ENCODE assay signal across 16 cellular contexts in genomic region chrX:12843061-12843667, GRCh38. TPM values are rescaled to one million over a fixed set of nuclear protein-coding genes. Genes with fewer than 3 reads are reported as not detected.
DNase-seq lines count a peak whose midpoint lies in the region; ATAC-seq and TF ChIP-seq lines count a peak whose summit lies in the region.
"Had no signal": no experiment of that assay in that cellular context is flagged by ENCODE, and none has a peak within 500 bp of the region (broad histone marks: within the 10 kb centered on the region; RNA-seq: fewer than 3 reads in every experiment).

No MANE protein-coding gene starts in this region.

- no peaks in the 10 kb centered on the region for H3K36me3 Mint-ChIP-seq in activated naive CD4-positive, alpha-beta T cell treated with anti-CD3 and anti-CD28 coated beads, Interleukin-2, amount 50 U/mL, for 72 hours
- H3K36me3 Mint-ChIP-seq: CD8-positive, alpha-beta memory T cell had no signal

- peak; percentile 14 for DNase-seq in GM12865 (ENCODE audit: low read depth)
- DNase-seq in activated naive CD4-positive, alpha-beta T cell treated with anti-CD3 and anti-CD28 coated beads, Interleukin-2, amount 50 U/mL, for 72 hours (ENCODE audit: low spot score in 2 of 2), result no peak
- no peak for DNase-seq in posterior vena cava (ENCODE audit: low spot score)
- DNase-seq in HPDE6-E6E7 (ENCODE audit: extremely low spot score), result no peak
- no peak for DNase-seq in NCI-H2029 (lab: John Stamatoyannopoulos, UW)
- DNase-seq: CD8-positive, alpha-beta memory T cell; effector CD4-positive, alpha-beta T cell; mesenchymal stem cell had no signal

- peak overlapping the region; percentile 89 to 97 for H3K27ac Mint-ChIP-seq in activated naive CD4-positive, alpha-beta T cell treated with anti-CD3 and anti-CD28 coated beads, Interleukin-2, amount 50 U/mL, for 72 hours

- peak overlapping the region; percentile 50 for H3K4me3 ChIP-seq in GM12865 (ENCODE audit: low read depth, low read length)
- H3K4me3 ChIP-seq: tibial nerve had no signal

- TF ChIP-seq CTCF in GM12865 (IDR thresholded peaks at IDR 0.05; ENCODE audit: insufficient read depth, low read depth, low read length, missing control alignments), result no peak

- ATAC-seq in GM19395 (IDR thresholded peaks at IDR 0.05; ENCODE audit: unreplicated experiment) (peak; percentile 4), HG03159 (IDR thresholded peaks at IDR 0.05; ENCODE audit: unreplicated experiment) (peak; percentile 7), HG02938 (IDR thresholded peaks at IDR 0.05; ENCODE audit: unreplicated experiment) (no peak)
- peak; percentile 36 to 81 for ATAC-seq in activated naive CD4-positive, alpha-beta T cell treated with anti-CD3 and anti-CD28 coated beads, Interleukin-2, amount 50 U/mL, for 72 hours
- ATAC-seq: HCT116 had no signal

- no peaks in the 10 kb centered on the region for H3K9me3 Mint-ChIP-seq in activated naive CD4-positive, alpha-beta T cell treated with anti-CD3 and anti-CD28 coated beads, Interleukin-2, amount 50 U/mL, for 72 hours

- intact Hi-C loops in posterior vena cava (cut with DNase I), result no loop called here

RNA-seq across cellular contexts. Expression of gene TLR7, which starts 23.7 kb away (rescaled TPM):
- total RNA-seq in activated naive CD4-positive, alpha-beta T cell treated with anti-CD3 and anti-CD28 coated beads, Interleukin-2, amount 50 U/mL, for 72 hours, result under 1 TPM in 1 of 2 donors, not detected in 1; 0.04 TPM
- 1 to 10 TPM in 1 of 2 donors, under 1 TPM in 1; 0.48 to 1.3 TPM for total RNA-seq in posterior vena cava
- total RNA-seq: CD8-positive, alpha-beta memory T cell; fibroblast of villous mesenchyme; M059J; T-helper 2 cell treated with Interferon-gamma antibody and Interleukin-4, amounts not matched to agents 100 ng/mL and 5 ng/mL, for 36 hours had no signal

RNA-seq across cellular contexts. Expression of gene PRPS2, which starts 52.0 kb away (rescaled TPM):
- total RNA-seq in activated naive CD4-positive, alpha-beta T cell treated with anti-CD3 and anti-CD28 coated beads, Interleukin-2, amount 50 U/mL, for 72 hours, result 100 to 1,000 TPM; 110 to 118 TPM
- total RNA-seq in posterior vena cava, result 10 to 100 TPM; 15.1 to 15.2 TPM

Comparison
In these comparisons a context has a peak if more than half of its experiments do, and no peak if none do; other contexts are left out.
1. RNA of gene PRPS2, which starts 52.0 kb away (total RNA-seq): 110 to 118 TPM in activated naive CD4-positive, alpha-beta T cell treated with anti-CD3 and anti-CD28 coated beads, Interleukin-2, amount 50 U/mL, for 72 hours; 15.1 to 15.2 TPM in posterior vena cava; every median in the first group is over 4 times any median in the second.